ENCODE assay signal across 8 cellular contexts in genomic region chr7:48089415-48089975, GRCh38. TPM values are rescaled to one million over a fixed set of nuclear protein-coding genes. Genes with fewer than 3 reads are reported as not detected.
A peak's percentile ranks its signal among the peaks of the same experiment; 100 is the strongest.
DNase-seq lines count a peak whose midpoint lies in the region; ATAC-seq, FAIRE-seq and TF ChIP-seq lines count a peak whose summit lies in the region.

No MANE protein-coding gene starts in this region.

- H3K9me3 ChIP-seq in astrocyte (ENCODE audit: insufficient read depth, low read depth, low read length): no peaks in the 10 kb centered on the region
- no peaks in the 10 kb centered on the region for H3K9me3 ChIP-seq in spleen

- 0 to 1% (median 1%) methylated on average over 24 to 53 of the region's 53 CpGs for WGBS in spleen, 5 donors

- peak overlapping the region; percentile 59 for H3K27ac Mint-ChIP-seq in astrocyte (ENCODE audit: unreplicated experiment)

- peaks cover 48% of the 10 kb centered on the region for H3K4me1 Mint-ChIP-seq in astrocyte (ENCODE audit: low read depth, unreplicated experiment)

- H4K20me1 ChIP-seq in astrocyte (ENCODE audit: insufficient read depth, low read length): peaks cover 5% of the 10 kb centered on the region

- TF ChIP-seq CTCF in astrocyte (IDR thresholded peaks at IDR 0.05; ENCODE audit: insufficient read depth, low read depth, low read length) (no peak), spleen (IDR thresholded peaks at IDR 0.05 in 8 of 11, conservative IDR thresholded peaks at IDR 0.05 in 3 of 11) (no peak)

- H3K9ac ChIP-seq in astrocyte (ENCODE audit: low read length): peak overlapping the region; percentile 87

- H3K4me2 ChIP-seq in astrocyte (ENCODE audit: low read length): peak overlapping the region; percentile 94

- intact Hi-C loops in spleen (cut with DNase I; ENCODE audit: low total_unique reads): loop anchor here (5.0 kb wide), 1 partner anchor 112 kb away; the partner anchor contains the start of gene HUS1

- no peak for FAIRE-seq in astrocyte (lab: Jason Lieb, UNC)

- TF ChIP-seq POLR2A in spleen (IDR thresholded peaks at IDR 0.05): no peak

- H3K27ac ChIP-seq in astrocyte (ENCODE audit: low read depth, low read length) (peak overlapping the region; percentile 69), spleen (peak overlapping the region; percentile 92 to 99 (median 98))

- peak; percentile 53 for DNase-seq in NCI-H748 treated with DMSO at 0.1 percent for 48 hours (lab: John Stamatoyannopoulos, UW)
- DNase-seq in NCI-H748 (lab: John Stamatoyannopoulos, UW; ENCODE audit: unreplicated experiment): no peak
- DNase-seq in astrocyte (ENCODE audit: low read depth): no peak
- DNase-seq in iPS-NIHi7 (ENCODE audit: extremely low spot score): peak; percentile 69
- DNase-seq in spleen: no peak

- H3K36me3 ChIP-seq in astrocyte (ENCODE audit: insufficient read depth, low read length) (no peaks in the 10 kb centered on the region), spleen (peaks cover 0 to 46% (median 17%) of the 10 kb centered on the region in 6 donors)

- H3K9me3 Mint-ChIP-seq in astrocyte (ENCODE audit: unreplicated experiment): peaks cover 1% of the 10 kb centered on the region

- ATAC-seq in HG02973 (IDR thresholded peaks at IDR 0.05; ENCODE audit: unreplicated experiment) (peak; percentile 6), HG03469 (IDR thresholded peaks at IDR 0.05; ENCODE audit: unreplicated experiment) (no peak)

- H3K4me1 ChIP-seq in astrocyte (ENCODE audit: insufficient read depth, low read length) (peaks cover 65% of the 10 kb centered on the region), spleen (peaks cover 23 to 95% (median 75%) of the 10 kb centered on the region in 6 donors)

- H3K36me3 Mint-ChIP-seq in astrocyte (ENCODE audit: low read depth, unreplicated experiment): peaks cover 9% of the 10 kb centered on the region

- peak overlapping the region; percentile 92 for H3K4me3 Mint-ChIP-seq in astrocyte (ENCODE audit: unreplicated experiment)

- H3K27me3 Mint-ChIP-seq in astrocyte (ENCODE audit: low read depth, unreplicated experiment): no peaks in the 10 kb centered on the region

- H3K4me3 ChIP-seq in astrocyte (ENCODE audit: insufficient read depth, low read depth, low read length) (peak overlapping the region; percentile 72), spleen (peak overlapping the region; percentile 79 to 91 (median 86))

- peaks cover 32% of the 10 kb centered on the region for H3K79me2 ChIP-seq in astrocyte (ENCODE audit: insufficient read depth, low read length)

- no peaks in the 10 kb centered on the region for H3K27me3 ChIP-seq in astrocyte (ENCODE audit: insufficient read depth, low read length)
- no peaks in the 10 kb centered on the region for H3K27me3 ChIP-seq in spleen (replicated peaks in 1 of 7)

- peak overlapping the region; percentile 80 for H2AFZ ChIP-seq in astrocyte (ENCODE audit: low read depth, low read length)

TF ChIP-seq in PFSK-1, 5 proteins besides CTCF, POLR2A, EP300 and RAD21:
- TF ChIP-seq POLR2AphosphoS5 (IDR thresholded peaks at IDR 0.05; ENCODE audit: low read depth, low read length) (no peak; the same call in 1 of the 2 replicates), FOXP2 (optimal IDR thresholded peaks at IDR 0.05; ENCODE audit: borderline replicate concordance, extremely low read depth, extremely low read length, insufficient read depth) (peak; percentile 49), REST (IDR thresholded peaks at IDR 0.05; ENCODE audit: insufficient read depth in 1 of 2, low read depth in 2 of 2, low read length in 2 of 2) (no peak), TAF1 (IDR thresholded peaks at IDR 0.05; ENCODE audit: borderline replicate concordance, insufficient read depth, low read length) (no peak), SIN3A (IDR thresholded peaks at IDR 0.05; ENCODE audit: borderline replicate concordance, insufficient read depth, low read length) (no peak)

RNA-seq across cellular contexts. Expression of gene UPP1, which starts 0.4 kb away (rescaled TPM):
- 523 TPM for polyA plus RNA-seq in PFSK-1 (2012; ENCODE audit: insufficient read length, low read depth)
- total RNA-seq in astrocyte: 33.6 and 54.2 TPM in 2 replicates
- 10 to 100 TPM; 22.2 to 80.0 (median 54.4) TPM for total RNA-seq in spleen
- 10 to 100 TPM; 30.2 to 70.1 (median 56.3) TPM for polyA plus RNA-seq in spleen

RNA-seq across cellular contexts. Expression of gene C7orf57, which starts 54.2 kb away (rescaled TPM):
- polyA plus RNA-seq in PFSK-1 (2012; ENCODE audit: insufficient read length, low read depth): 0.56 TPM
- total RNA-seq in astrocyte (not detected in 2 replicates), spleen (not detected)
- polyA plus RNA-seq in spleen: under 1 TPM in 1 of 3 donors, not detected in 2; 0.03 TPM

Comparison
In these comparisons a context has a peak if more than half of its experiments do, and no peak if none do; other contexts are left out.
1. DNase-seq: peak in NCI-H748 treated with DMSO at 0.1 percent for 48 hours (single experiment) and iPS-NIHi7 (single experiment); none in NCI-H748 (single experiment), astrocyte (single experiment) and spleen (single experiment).